ENCODE assay signal across 15 cellular contexts in the genomic region with DNA sequence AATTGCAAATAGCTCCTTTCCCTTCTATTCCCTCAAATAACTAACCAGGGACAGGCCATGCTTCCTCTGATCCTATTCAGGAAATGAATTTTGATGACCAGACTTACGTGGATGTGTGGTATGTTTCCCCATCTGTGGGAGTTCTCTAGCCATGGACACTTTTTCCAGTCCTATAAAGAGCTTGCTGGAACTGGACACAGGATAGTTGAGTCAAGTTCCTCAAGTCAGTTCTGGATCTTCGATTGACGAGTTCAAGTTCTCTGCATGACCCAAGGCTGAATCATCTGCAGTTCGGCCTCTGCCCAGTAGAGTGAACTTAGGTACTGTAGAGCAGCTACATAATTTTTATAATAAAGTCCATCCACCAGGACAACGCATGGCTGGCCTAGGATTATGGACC. TPM values are rescaled to one million over a fixed set of nuclear protein-coding genes. Genes with fewer than 3 reads are reported as not detected.
DNase-seq lines count a peak whose midpoint lies in the region; ATAC-seq, FAIRE-seq and TF ChIP-seq lines count a peak whose summit lies in the region.
"Had no signal": no experiment of that assay in that cellular context is flagged by ENCODE, and none has a peak within 500 bp of the region (broad histone marks: within the 10 kb centered on the region; RNA-seq: fewer than 3 reads in every experiment).

No MANE protein-coding gene starts in this region.

- CTCF ChIA-PET in AG04450 (lab: Charles Lee) = interaction anchor here (0.5 to 2.1 kb wide), 10 partner anchors 10 to 417 kb away, joined by 3 to 8 read pairs (median 3); no protein-coding TSS in a partner anchor

- in situ Hi-C loops in astrocyte of the cerebellum (cut with HindIII; ENCODE audit: low sequenced_read_pairs) = no loop called here

- no peaks in the 10 kb centered on the region for H3K27me3 ChIP-seq in AG04450 (ENCODE audit: control insufficient read depth, insufficient read depth, low read length)
- no peaks in the 10 kb centered on the region for H3K27me3 ChIP-seq in keratinocyte (ENCODE audit: control insufficient read depth, extremely low read depth, insufficient read depth, low read length)

- peaks cover 13% of the 10 kb centered on the region for H3K4me1 ChIP-seq in keratinocyte (ENCODE audit: control insufficient read depth, extremely low read depth, insufficient read depth, low read length)

- peak; percentile 23 for DNase-seq in AG04450 (ENCODE audit: low read depth, low spot score)
- peak; percentile 57 for DNase-seq in HPDE6-E6E7 (ENCODE audit: extremely low spot score)
- no peak for DNase-seq in astrocyte of the cerebellum (ENCODE audit: low read depth)
- peak; percentile 41 for DNase-seq in keratinocyte (ENCODE audit: low read depth, low spot score)
- DNase-seq in GOT3 (lab: John Stamatoyannopoulos, UW) = no peak
- DNase-seq in NCI-H187 (lab: John Stamatoyannopoulos, UW) = no peak
- DNase-seq in mucosa of gallbladder (ENCODE audit: low spot score) = no peak
- DNase-seq: activated T-cell treated with anti-CD3 and anti-CD28 coated beads, Interleukin-2, amount 50 U/mL, for 1 hour; immature natural killer cell; NCI-H1048; NCI-H82; posterior cingulate gyrus had no signal

- H3K27ac ChIP-seq in AG04450 (ENCODE audit: low read depth, low read length) = no peak overlapping the region
- H3K27ac ChIP-seq in keratinocyte (ENCODE audit: control insufficient read depth, insufficient read depth, low read length) = no peak overlapping the region

- H3K4me2 ChIP-seq in keratinocyte (ENCODE audit: control insufficient read depth, extremely low read depth, insufficient read depth, low read depth, low read length) = no peak overlapping the region

- H3K9me3 ChIP-seq in AG04450 (ENCODE audit: control insufficient read depth, insufficient read depth, low read length) = peaks cover 9% of the 10 kb centered on the region
- no peaks in the 10 kb centered on the region for H3K9me3 ChIP-seq in keratinocyte (ENCODE audit: control insufficient read depth, low read depth, low read length)

- no peak overlapping the region for H2AFZ ChIP-seq in keratinocyte (ENCODE audit: control insufficient read depth, low read length)

- POLR2A ChIA-PET in AG04450 (lab: Yijun Ruan, JAX) = interaction anchor here (0.6 kb wide), 2 partner anchors 91 to 465 kb away, joined by 4 to 9 read pairs; no protein-coding TSS in a partner anchor

- no peak overlapping the region for H3K9ac ChIP-seq in keratinocyte (ENCODE audit: control insufficient read depth, extremely low read depth, insufficient read depth, low read length)

- no peaks in the 10 kb centered on the region for H3K9me1 ChIP-seq in keratinocyte (ENCODE audit: control insufficient read depth, extremely low read depth, insufficient read depth, low read length)

- ATAC-seq in HG02798 (IDR thresholded peaks at IDR 0.05; ENCODE audit: poor library complexity, unreplicated experiment) = no peak

- peak; percentile 76 for FAIRE-seq in keratinocyte (lab: Jason Lieb, UNC)
- FAIRE-seq: D721Med, H1 had no signal

- H3K79me2 ChIP-seq in keratinocyte (ENCODE audit: control insufficient read depth, insufficient read depth, low read length) = no peaks in the 10 kb centered on the region

- peak; percentile 45 for TF ChIP-seq CTCF in AG04450 (IDR thresholded peaks at IDR 0.05; ENCODE audit: low read depth, low read length)
- TF ChIP-seq CTCF in astrocyte of the cerebellum (IDR thresholded peaks at IDR 0.05; ENCODE audit: low read depth, low read length, missing control alignments) = peak; percentile 40
- peak in 2 of 3 experiments; percentile 17 to 23 for TF ChIP-seq CTCF in keratinocyte (optimal IDR thresholded peaks at IDR 0.05 in 1 of 3, IDR thresholded peaks at IDR 0.05 in 1 of 3, conservative IDR thresholded peaks at IDR 0.05 in 1 of 3; ENCODE audit: extremely low read depth in 1 of 3, insufficient read depth in 2 of 3, low read length in 3 of 3)

- dilution Hi-C loops in keratinocyte (cut with MboI; ENCODE audit: extremely low pct_ligation_motif_present, low sequenced_read_pairs) = no loop called here

- no peaks in the 10 kb centered on the region for H3K36me3 ChIP-seq in keratinocyte (ENCODE audit: control insufficient read depth in 2 of 2, extremely low read depth in 1 of 2, insufficient read depth in 2 of 2, low read length in 2 of 2)

- no peaks in the 10 kb centered on the region for H4K20me1 ChIP-seq in keratinocyte (ENCODE audit: control insufficient read depth, extremely low read depth, insufficient read depth, low read length)

- no peak overlapping the region for H3K4me3 ChIP-seq in AG04450 (ENCODE audit: low read depth, low read length)
- H3K4me3 ChIP-seq in astrocyte of the cerebellum (ENCODE audit: low read depth, low read length) = no peak overlapping the region
- no peak overlapping the region for H3K4me3 ChIP-seq in keratinocyte (ENCODE audit: control insufficient read depth in 2 of 3, extremely low read depth in 1 of 3, insufficient read depth in 2 of 3, low read depth in 1 of 3, low read length in 3 of 3)

RNA-seq across cellular contexts. Expression of a gene that starts 52.7 kb away (rescaled TPM):
- polyA plus RNA-seq in AG04450 (2011; rRNA removed) = 249 and 276 TPM in 2 replicates
- polyA minus RNA-seq in AG04450 (2011; rRNA and poly(A)+ RNA removed) = 459 and 741 TPM in 2 replicates
- polyA plus RNA-seq in keratinocyte = 124 to 216 TPM (median 193 TPM) in 3 replicates
- 40.4 TPM for polyA plus RNA-seq in keratinocyte (2011; ENCODE audit: low read depth)
- polyA plus RNA-seq in keratinocyte (2011; cell fraction: cytosol; rRNA removed) = 179 and 282 TPM in 2 replicates
- 241 and 313 TPM in 2 replicates for polyA plus RNA-seq in keratinocyte (2011; cell fraction: nucleus; rRNA removed)
- polyA plus RNA-seq in keratinocyte (2012; ENCODE audit: low replicate concordance) = 64.5 and 271 TPM in 2 replicates
- 189 to 848 TPM (median 232 TPM) in 3 replicates for polyA minus RNA-seq in keratinocyte
- polyA minus RNA-seq in keratinocyte (2011; cell fraction: cytosol; rRNA and poly(A)+ RNA removed) = 639 TPM
- polyA minus RNA-seq in keratinocyte (2011; cell fraction: nucleus; rRNA and poly(A)+ RNA removed) = 278 and 320 TPM in 2 replicates
- 181 TPM for total RNA-seq in mucosa of gallbladder

Comparison
In these comparisons a context has a peak if more than half of its experiments do, and no peak if none do; other contexts are left out.
1. DNase-seq: peak in AG04450 (single experiment), HPDE6-E6E7 (single experiment) and keratinocyte (single experiment); none in astrocyte of the cerebellum (single experiment), GOT3 (single experiment), NCI-H187 (0 of 2) and mucosa of gallbladder (single experiment).
2. Peak in every context shown above with its lines, with median percentiles within 50 percentile points of each other: CTCF ChIP-seq.